1 cellular context compared by ENCODE assay signal in genomic region chr1:96358057-96358456, GRCh38.
TF ChIP-seq lines count a peak whose summit lies in the region.

No MANE protein-coding gene starts in this region.

TF ChIP-seq in HepG2, 621 proteins besides CTCF, POLR2A, EP300 and RAD21 (continued from another document):
- no peak for TF ChIP-seq ZBED4 (CRISPR knock-in tag; IDR thresholded peaks at IDR 0.05; ENCODE audit: borderline replicate concordance)
- TF ChIP-seq ZBTB46 (CRISPR knock-in tag; IDR thresholded peaks at IDR 0.05; ENCODE audit: borderline replicate concordance): no peak
